Comparison of ENCODE assay signal across 9 cellular contexts in the genomic region with DNA sequence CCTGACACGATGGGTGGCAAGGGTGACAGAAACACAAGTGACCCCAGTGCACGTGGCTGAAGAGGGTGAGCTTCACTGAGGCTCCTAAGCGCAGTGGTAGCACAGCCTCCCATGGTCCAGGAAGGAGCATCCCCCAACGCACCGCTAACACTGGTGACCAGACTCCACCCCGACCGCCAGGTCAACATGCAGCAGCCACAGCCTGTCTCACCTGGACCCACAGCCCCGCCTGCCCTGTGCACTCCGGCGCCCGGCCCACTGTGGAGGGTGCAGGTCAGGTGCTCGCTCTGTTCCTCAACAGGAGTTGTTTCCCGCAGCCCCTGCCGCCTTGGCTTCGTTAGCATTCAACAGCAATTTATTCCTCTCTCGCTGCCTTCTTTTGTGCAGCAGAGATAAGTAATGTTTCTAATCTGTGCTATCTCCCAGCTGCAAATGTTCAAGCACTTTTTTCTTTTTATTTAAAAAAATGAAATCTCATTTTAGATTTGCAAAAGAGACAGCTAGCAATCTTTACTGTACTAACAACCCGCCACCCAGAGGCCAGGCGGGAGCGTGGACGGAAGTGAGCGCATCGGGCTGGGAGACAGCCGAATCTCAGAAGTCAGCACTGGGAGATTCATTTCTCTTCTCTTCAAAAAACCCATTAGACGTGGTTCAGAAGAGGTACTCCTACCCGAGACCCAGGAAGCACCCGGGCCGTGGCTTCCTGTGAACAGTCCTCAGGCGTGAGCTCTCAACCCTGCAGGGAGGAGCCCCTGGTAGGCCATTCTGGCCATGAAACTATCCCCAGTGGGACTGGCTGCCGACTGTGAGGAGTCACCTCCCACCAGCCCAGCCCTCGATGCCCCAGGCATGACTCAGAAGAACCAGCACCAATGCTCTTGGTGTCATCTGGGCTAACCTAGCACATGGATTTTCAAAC.
DNase-seq lines count a peak whose midpoint lies in the region; ATAC-seq lines count a peak whose summit lies in the region.
"Had no signal": no experiment of that assay in that cellular context is flagged by ENCODE, and none has a peak within 500 bp of the region (broad histone marks: within the 10 kb centered on the region; RNA-seq: fewer than 3 reads in every experiment).

No MANE protein-coding gene starts in this region.

- peaks cover 46% of the 10 kb centered on the region for H3K4me1 ChIP-seq in CD8-positive, alpha-beta memory T cell (ENCODE audit: insufficient read depth, low read length)

- peaks cover 0 to 8% of the 10 kb centered on the region in 2 donors for H3K27me3 Mint-ChIP-seq in CD8-positive, alpha-beta memory T cell
- H3K27me3 Mint-ChIP-seq in memory B cell: no peaks in the 10 kb centered on the region

- POLR2A ChIA-PET in CD8-positive, alpha-beta memory T cell (lab: Charles Lee): no interaction called here

- H3K4me1 Mint-ChIP-seq in CD8-positive, alpha-beta memory T cell: peaks cover 34 to 54% (median 41%) of the 10 kb centered on the region in 3 donors
- H3K4me1 Mint-ChIP-seq in memory B cell: peaks cover 43% of the 10 kb centered on the region

- H3K27ac Mint-ChIP-seq in CD8-positive, alpha-beta memory T cell: peak overlapping the region in 7 of 8 donors; percentile 41 to 89 (median 62)
- peak overlapping the region; percentile 95 for H3K27ac Mint-ChIP-seq in memory B cell

- peaks cover 0 to 2% (median 0%) of the 10 kb centered on the region in 5 donors for H3K9me3 Mint-ChIP-seq in CD8-positive, alpha-beta memory T cell
- H3K9me3 Mint-ChIP-seq in memory B cell: peaks cover 5% of the 10 kb centered on the region

- DNase-seq in CD8-positive, alpha-beta memory T cell: peak in 1 of 5 donors; percentile 60
- peak; percentile 50 for DNase-seq in activated CD8-positive, alpha-beta memory T cell treated with anti-CD3 and anti-CD28 coated beads, Interleukin-2, amount 50 U/mL, for 4 hours
- DNase-seq in memory B cell (ENCODE audit: low spot score in 2 of 2) (peak; percentile 54 to 56), SHP77 treated with DMSO at 0.1 percent for 48 hours (lab: John Stamatoyannopoulos, UW) (no peak), NCI-H2227 treated with DMSO at 0.1 percent for 48 hours (lab: John Stamatoyannopoulos, UW) (no peak), Ammon's horn (ENCODE audit: low spot score) (no peak), 8988T (no peak)
- DNase-seq: effector CD4-positive, alpha-beta T cell had no signal

- H3K4me3 Mint-ChIP-seq in CD8-positive, alpha-beta memory T cell: peak overlapping the region in 1 of 7 donors; percentile 10
- H3K4me3 Mint-ChIP-seq in memory B cell: peak overlapping the region; percentile 75

- no peak overlapping the region for H3K4me3 ChIP-seq in CD8-positive, alpha-beta memory T cell (ENCODE audit: low read length)

- no peaks in the 10 kb centered on the region for H3K36me3 ChIP-seq in CD8-positive, alpha-beta memory T cell (ENCODE audit: insufficient read depth, low read length)

- peak; percentile 36 for ATAC-seq in HG03066 (IDR thresholded peaks at IDR 0.05; ENCODE audit: low read depth, unreplicated experiment)
- peak; percentile 64 for ATAC-seq in memory B cell (ENCODE audit: low read depth)

- H3K27ac ChIP-seq in CD8-positive, alpha-beta memory T cell (ENCODE audit: low read depth, low read length): no peak overlapping the region

- no peaks in the 10 kb centered on the region for H3K36me3 Mint-ChIP-seq in CD8-positive, alpha-beta memory T cell
- peaks cover 7% of the 10 kb centered on the region for H3K36me3 Mint-ChIP-seq in memory B cell

- CTCF ChIA-PET in CD8-positive, alpha-beta memory T cell (lab: Charles Lee): no interaction called here

- no peaks in the 10 kb centered on the region for H3K27me3 ChIP-seq in CD8-positive, alpha-beta memory T cell (ENCODE audit: insufficient read depth, low read length, poor library complexity, severe bottlenecking)

- no peaks in the 10 kb centered on the region for H3K9me3 ChIP-seq in CD8-positive, alpha-beta memory T cell (ENCODE audit: low read length)

Comparison
In these comparisons a context has a peak if more than half of its experiments do, and no peak if none do; other contexts are left out.
1. DNase-seq: peak in activated CD8-positive, alpha-beta memory T cell treated with anti-CD3 and anti-CD28 coated beads, Interleukin-2, amount 50 U/mL, for 4 hours (single experiment) and memory B cell (2 of 2); none in SHP77 treated with DMSO at 0.1 percent for 48 hours (single experiment), NCI-H2227 treated with DMSO at 0.1 percent for 48 hours (single experiment), Ammon's horn (single experiment) and 8988T (single experiment).